20 cellular contexts compared by ENCODE assay signal in genomic region chr17:57615836-57616235, GRCh38.
"Had no signal": no experiment of that assay in that cellular context is flagged by ENCODE, and none has a peak within 500 bp of the region (broad histone marks: within the 10 kb centered on the region; RNA-seq: fewer than 3 reads in every experiment).

No MANE protein-coding gene starts in this region.

- FAIRE-seq: pancreas had no signal

- H3K27me3 ChIP-seq: colonic mucosa, esophagus muscularis mucosa, gastrocnemius medialis, pancreas, right lobe of liver, spleen, stomach, transverse colon had no signal

- H3K4me1 ChIP-seq: colonic mucosa, lower lobe of right lung, pancreas, prostate gland, right lobe of liver, transverse colon had no signal

- H3K9me3 Mint-ChIP-seq: memory B cell, natural killer cell had no signal

- H3K27me3 Mint-ChIP-seq: memory B cell had no signal

- H3K4me3 ChIP-seq: colonic mucosa, esophagus muscularis mucosa, gastrocnemius medialis, lower lobe of right lung, pancreas, prostate gland, right lobe of liver, spleen, stomach, thoracic aorta, transverse colon had no signal

- H3K27ac Mint-ChIP-seq: memory B cell, natural killer cell had no signal

- ATAC-seq: gastrocnemius medialis, lower lobe of right lung, natural killer cell, pancreas had no signal

- H3K36me3 ChIP-seq: colonic mucosa, gastrocnemius medialis, lower lobe of right lung, pancreas, prostate gland, right lobe of liver, thoracic aorta, transverse colon had no signal

- H3K36me3 Mint-ChIP-seq: natural killer cell had no signal

- H3K9me3 ChIP-seq: colonic mucosa, esophagus muscularis mucosa, gastrocnemius medialis, lower lobe of right lung, pancreas, prostate gland, right lobe of liver, spleen, stomach, thoracic aorta, transverse colon had no signal

- H3K27ac ChIP-seq: colonic mucosa, esophagus muscularis mucosa, gastrocnemius medialis, lower lobe of right lung, pancreas, prostate gland, right lobe of liver, spleen, stomach, thoracic aorta, transverse colon had no signal

- DNase-seq: colonic mucosa; effector CD4-positive, alpha-beta T cell; gastrocnemius medialis; glutamatergic neuron; lower lobe of right lung; natural killer cell; occipital lobe; right lobe of liver; spleen; stimulated activated CD4-positive, alpha-beta T cell treated with anti-CD3 and anti-CD28 coated beads, Interleukin-15, amount 100 ng/mL, for 24 hours; stimulated activated naive CD4-positive, alpha-beta T cell; stomach; substantia nigra; transverse colon had no signal

- H3K4me3 Mint-ChIP-seq: memory B cell, mesothelial cell of epicardium, natural killer cell had no signal
